Comparison of ENCODE assay signal across 36 cellular contexts in the genomic region with DNA sequence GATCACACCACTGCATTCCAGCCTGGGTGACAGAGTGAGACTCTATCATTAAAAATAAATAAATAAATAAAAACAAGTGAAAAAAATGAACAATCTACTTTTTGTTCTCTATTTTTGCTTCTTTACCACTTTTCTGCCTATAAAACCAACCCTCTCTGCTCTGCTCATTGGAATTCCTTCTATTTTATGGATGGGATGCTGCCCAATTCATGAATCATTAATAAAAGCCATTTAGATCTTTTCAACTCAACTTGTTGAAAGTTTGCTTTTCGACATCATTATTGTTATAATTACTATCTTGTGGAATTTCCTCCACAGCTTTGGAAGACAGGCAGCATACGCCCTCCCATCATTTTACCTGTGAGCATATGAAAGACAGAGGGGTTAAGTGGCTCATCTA. TPM values are rescaled to one million over a fixed set of nuclear protein-coding genes. Genes with fewer than 3 reads are reported as not detected.
"Had no signal": no experiment of that assay in that cellular context is flagged by ENCODE, and none has a peak within 500 bp of the region (broad histone marks: within the 10 kb centered on the region; RNA-seq: fewer than 3 reads in every experiment).

No MANE protein-coding gene starts in this region.

- H3K9me3 ChIP-seq: MG63 had no signal

- H3K4me2 ChIP-seq: KMS-11 had no signal

- H3K27me3 ChIP-seq: MG63 had no signal

- DNase-seq: Karpas-422, Kasumi-1, MG63, MM.1S, MV-4-11, NCI-H1048, NCI-H1092, NCI-H1092 treated with DMSO at 0.1 percent for 48 hours, NCI-H1105, NCI-H1105 treated with DMSO at 0.1 percent for 48 hours, NCI-H1417, NCI-H1417 treated with DMSO at 0.1 percent for 48 hours, NCI-H1436 treated with DMSO at 0.1 percent for 48 hours, NCI-H146, NCI-H1694, NCI-H1694 treated with DMSO at 0.1 percent for 48 hours, NCI-H187, NCI-H187 treated with DMSO at 0.1 percent for 48 hours, NCI-H1930, NCI-H2029, NCI-H2029 treated with DMSO at 0.1 percent for 48 hours, NCI-H2081, NCI-H2081 treated with DMSO at 0.1 percent for 48 hours, NCI-H2107, NCI-H2171, NCI-H2171 treated with DMSO at 0.1 percent for 48 hours, NCI-H2227 treated with DMSO at 0.1 percent for 48 hours, NCI-H226, NCI-H345, NCI-H446, NCI-H446 treated with DMSO at 0.1 percent for 48 hours, NCI-H510A, NCI-H510A treated with DMSO at 0.1 percent for 48 hours, NCI-H524 had no signal

- H3K27ac ChIP-seq: KMS-11 had no signal

- H3K4me3 ChIP-seq: MG63 had no signal

- H3K36me3 ChIP-seq: MG63 had no signal

- H3K9ac ChIP-seq: KMS-11 had no signal

RNA-seq across cellular contexts. Expression of a gene that starts 52.1 kb away (rescaled TPM):
- total RNA-seq: MCF 10A had no signal
